In genomic region chr2:28896906-28897305, GRCh38 we compare ENCODE assay signal across 1 cellular context.
TF ChIP-seq lines count a peak whose summit lies in the region.

No MANE protein-coding gene starts in this region.

TF ChIP-seq in GM12878, 131 proteins besides CTCF, POLR2A, EP300 and RAD21 (continued from another document):
- TF ChIP-seq ZBTB40 (IDR thresholded peaks at IDR 0.05; ENCODE audit: borderline replicate concordance) (no peak), RCOR1 (conservative IDR thresholded peaks at IDR 0.05; ENCODE audit: low read depth, low read length) (no peak), KAT2A (conservative IDR thresholded peaks at IDR 0.05; ENCODE audit: control insufficient read depth, low read depth, low read length) (no peak), ZNF274 (IDR thresholded peaks at IDR 0.05; ENCODE audit: insufficient read depth, insufficient read length) (no peak), FOXM1 (IDR thresholded peaks at IDR 0.05; ENCODE audit: low read depth, low read length) (no peak), E4F1 (IDR thresholded peaks at IDR 0.05; ENCODE audit: borderline replicate concordance, partially characterized antibody) (no peak), IRF3 (IDR thresholded peaks at IDR 0.05) (no peak), IKZF1 (conservative IDR thresholded peaks at IDR 0.05) (no peak), NRF1 (conservative IDR thresholded peaks at IDR 0.05; ENCODE audit: low read depth, low read length) (no peak), RFX5 (IDR thresholded peaks at IDR 0.05; ENCODE audit: low read depth, low read length) (no peak)
